In the genomic region with DNA sequence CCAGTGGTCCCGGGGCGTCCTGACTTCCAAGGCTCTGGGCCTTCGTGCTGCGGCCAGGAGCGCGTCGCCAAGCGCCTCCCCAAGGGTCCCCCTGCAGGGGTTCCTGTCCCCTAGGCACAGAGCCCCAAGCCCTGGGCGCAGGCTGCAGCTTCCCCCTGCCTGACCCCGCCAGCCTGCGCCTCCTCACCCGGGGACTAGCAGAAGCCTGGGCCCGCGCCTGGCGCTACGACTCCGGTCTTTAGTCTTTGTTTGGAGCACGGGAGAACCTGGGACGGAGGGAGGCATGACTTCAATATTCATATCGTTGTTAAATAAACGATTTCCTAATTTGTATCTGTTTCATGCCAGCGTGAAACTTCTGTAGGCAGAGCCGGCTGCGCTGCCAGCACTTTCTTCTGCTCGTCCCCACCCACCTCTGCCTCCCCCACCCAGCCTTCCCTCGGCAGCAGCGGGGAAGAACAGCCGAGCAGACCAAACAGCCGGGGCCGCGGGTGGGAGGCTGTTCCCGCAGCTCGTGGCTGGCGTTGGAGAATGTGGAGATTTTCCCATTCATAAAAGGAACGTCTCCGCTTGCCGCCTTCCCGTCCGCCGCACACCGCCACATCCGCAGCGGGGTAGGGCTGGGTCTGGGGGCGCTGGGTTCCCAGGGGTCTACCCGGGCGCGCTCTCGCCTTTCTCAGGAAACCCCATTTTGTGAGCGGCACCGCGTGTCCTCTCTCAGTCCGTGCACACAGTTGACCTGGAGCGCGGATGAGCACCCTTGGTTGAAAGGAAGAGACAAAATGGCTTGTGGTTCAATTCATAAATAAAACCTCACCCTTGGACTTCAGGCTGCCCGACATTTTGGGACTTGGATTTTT, we compare ENCODE assay signal across 8 cellular contexts. TPM values are rescaled to one million over a fixed set of nuclear protein-coding genes. Genes with fewer than 3 reads are reported as not detected.
DNase-seq lines count a peak whose midpoint lies in the region; TF ChIP-seq lines count a peak whose summit lies in the region.

No MANE protein-coding gene starts in this region.

- H4K8ac ChIP-seq in neuronal stem cell (ENCODE audit: low read depth, low read length), result no peak overlapping the region

- H3K27ac ChIP-seq in neuronal stem cell (replicated peaks; ENCODE audit: low read length), result no peak overlapping the region
- H3K27ac ChIP-seq in sigmoid colon, result no peak overlapping the region

- TF ChIP-seq EP300 in sigmoid colon (IDR thresholded peaks at IDR 0.05), result no peak

- peaks cover 6% of the 10 kb centered on the region for H3K79me1 ChIP-seq in neuronal stem cell (ENCODE audit: low read depth, low read length)

- DNase-seq in COR-L47 (lab: John Stamatoyannopoulos, UW) (peak; percentile 28), NCI-H1092 (lab: John Stamatoyannopoulos, UW) (peak; percentile 49), erythroblast (lab: John Stamatoyannopoulos, UW) (peak; percentile 73 to 76), neuronal stem cell (ENCODE audit: low spot score) (no peak), NCI-H2081 treated with DMSO at 0.1 percent for 48 hours (lab: John Stamatoyannopoulos, UW) (no peak), sigmoid colon (no peak), NCI-H2029 (lab: John Stamatoyannopoulos, UW) (no peak), SKM-1 treated with dmso at 0.1 percent for 144 hours (lab: John Stamatoyannopoulos, UW; ENCODE audit: unreplicated experiment) (no peak)

- TF ChIP-seq POLR2A in erythroblast (IDR thresholded peaks at IDR 0.05; ENCODE audit: low read length) (no peak), sigmoid colon (IDR thresholded peaks at IDR 0.05) (no peak)

- no peak overlapping the region for H3K23ac ChIP-seq in neuronal stem cell (ENCODE audit: low read depth, low read length, poor library complexity)

- peak overlapping the region; percentile 76 for H3K14ac ChIP-seq in neuronal stem cell (ENCODE audit: low read length)

- intact Hi-C loops in sigmoid colon (cut with DNase I), result no loop called here

- H3K4me3 ChIP-seq in neuronal stem cell (ENCODE audit: low read length in 2 of 2) (peak overlapping the region in 1 of 2 donors; percentile 41), sigmoid colon (peak overlapping the region in 2 of 4 donors; percentile 39)

- H3K4me2 ChIP-seq in neuronal stem cell (ENCODE audit: insufficient read depth, low read length, poor library complexity, severe bottlenecking), result peak overlapping the region; percentile 98

- peak overlapping the region; percentile 50 for H3K9ac ChIP-seq in neuronal stem cell (ENCODE audit: low read depth, low read length, poor library complexity)

- H3K9me3 ChIP-seq in neuronal stem cell (replicated peaks in 1 of 2; ENCODE audit: control insufficient read depth in 2 of 2, insufficient read depth in 1 of 2, low read depth in 1 of 2, low read length in 2 of 2) (peaks cover 0 to 5% of the 10 kb centered on the region in 2 donors), sigmoid colon (no peaks in the 10 kb centered on the region)

- H4K91ac ChIP-seq in neuronal stem cell (ENCODE audit: low read depth, low read length, poor library complexity), result no peak overlapping the region

- H3K4me1 ChIP-seq in neuronal stem cell (ENCODE audit: control insufficient read depth in 2 of 2, insufficient read depth in 1 of 2, low read depth in 1 of 2, low read length in 2 of 2), result peaks cover 4 to 13% of the 10 kb centered on the region in 2 donors
- H3K4me1 ChIP-seq in sigmoid colon, result peaks cover 0 to 31% (median 29%) of the 10 kb centered on the region in 4 donors

- no peak overlapping the region for H2BK12ac ChIP-seq in neuronal stem cell (ENCODE audit: low read length)

- H3K27me3 ChIP-seq in neuronal stem cell (ENCODE audit: control insufficient read depth in 3 of 3, insufficient read depth in 3 of 3, low read depth in 1 of 3, low read length in 3 of 3), result peaks cover 24 to 78% (median 57%) of the 10 kb centered on the region in 3 experiments
- H3K27me3 ChIP-seq in sigmoid colon, result peaks cover 33 to 82% (median 57%) of the 10 kb centered on the region in 3 donors

- H3K4ac ChIP-seq in neuronal stem cell (ENCODE audit: low read length), result no peak overlapping the region

- H3K36me3 ChIP-seq in neuronal stem cell (replicated peaks in 1 of 2; ENCODE audit: control insufficient read depth in 2 of 2, insufficient read depth in 2 of 2, low read length in 2 of 2), result no peaks in the 10 kb centered on the region
- H3K36me3 ChIP-seq in sigmoid colon, result no peaks in the 10 kb centered on the region

- no CpG with 5 or more reads among the region's 55 CpGs for WGBS in neuronal stem cell (ENCODE audit: extremely low coverage in 2 of 2, insufficient read length in 2 of 2, insufficient replicate concordance in 1 of 2), 2 donors
- WGBS in sigmoid colon, 2 donors, result 9 to 20% methylated on average over 55 of the region's 55 CpGs

- H2BK15ac ChIP-seq in neuronal stem cell (ENCODE audit: low read length), result no peak overlapping the region

- H2BK120ac ChIP-seq in neuronal stem cell (ENCODE audit: low read depth, low read length), result no peak overlapping the region

- TF ChIP-seq CTCF in sigmoid colon (IDR thresholded peaks at IDR 0.05), result no peak

- no peak overlapping the region for H2AK5ac ChIP-seq in neuronal stem cell (ENCODE audit: low read depth, low read length)

- H2AFZ ChIP-seq in neuronal stem cell (ENCODE audit: low read length), result peak overlapping the region; percentile 89

- H2BK5ac ChIP-seq in neuronal stem cell (ENCODE audit: low read length), result no peak overlapping the region

- H3K18ac ChIP-seq in neuronal stem cell (ENCODE audit: low read length), result no peak overlapping the region

RNA-seq across cellular contexts. Expression of a gene that starts 0.8 kb away (rescaled TPM):
- polyA plus RNA-seq in neuronal stem cell (2013, experiment 1 of 2), result not detected
- polyA plus RNA-seq in neuronal stem cell (2013, experiment 2 of 2), result not detected
- total RNA-seq in sigmoid colon, result under 1 TPM in 3 of 4 donors, not detected in 1; under 0.01 to 0.36 (median 0.28) TPM
- polyA plus RNA-seq in sigmoid colon, result under 1 TPM; under 0.01 to 0.09 (median under 0.01) TPM

Comparison
In these comparisons a context has a peak if more than half of its experiments do, and no peak if none do; other contexts are left out.
1. DNase-seq: peak in COR-L47 (single experiment), NCI-H1092 (single experiment) and erythroblast (2 of 2); none in neuronal stem cell (single experiment), NCI-H2081 treated with DMSO at 0.1 percent for 48 hours (single experiment), sigmoid colon (single experiment), NCI-H2029 (single experiment) and SKM-1 treated with dmso at 0.1 percent for 144 hours (single experiment).